16 cellular contexts compared by ENCODE assay signal in genomic region chr16:88813396-88814143, GRCh38. TPM values are rescaled to one million over a fixed set of nuclear protein-coding genes. Genes with fewer than 3 reads are reported as not detected.
DNase-seq lines count a peak whose midpoint lies in the region; ATAC-seq, FAIRE-seq and TF ChIP-seq lines count a peak whose summit lies in the region.
"Had no signal": no experiment of that assay in that cellular context is flagged by ENCODE, and none has a peak within 500 bp of the region (broad histone marks: within the 10 kb centered on the region; RNA-seq: fewer than 3 reads in every experiment).

No MANE protein-coding gene starts in this region.

- no peak for ATAC-seq in GM21390 (IDR thresholded peaks at IDR 0.05; ENCODE audit: unreplicated experiment)
- ATAC-seq: natural killer cell, T-helper 17 cell had no signal

- CTCF ChIA-PET in activated CD4-positive, alpha-beta T cell treated with anti-CD3 and anti-CD28 coated beads, Interleukin-2, amount 10 ng/mL, durations not matched to agents 7 days and 5 days (lab: Charles Lee): interaction anchor here (0.8 to 2.6 kb wide), 5 partner anchors 38 to 403 kb away, joined by 3 to 11 read pairs (median 4); no protein-coding TSS in a partner anchor

- no peak for FAIRE-seq in small intestine (lab: Jason Lieb, UNC)
- FAIRE-seq: H54 had no signal

- peak overlapping the region; percentile 31 for H3K4me3 Mint-ChIP-seq in activated CD4-positive, alpha-beta T cell treated with anti-CD3 and anti-CD28 coated beads, Interleukin-2, amount 10 ng/mL, durations not matched to agents 7 days and 5 days
- peak overlapping the region; percentile 22 to 62 (median 49) for H3K4me3 Mint-ChIP-seq in brain

- H3K27me3 Mint-ChIP-seq in activated CD4-positive, alpha-beta T cell treated with anti-CD3 and anti-CD28 coated beads, Interleukin-2, amount 10 ng/mL, durations not matched to agents 7 days and 5 days: no peaks in the 10 kb centered on the region
- no peaks in the 10 kb centered on the region for H3K27me3 Mint-ChIP-seq in brain
- H3K27me3 Mint-ChIP-seq: T-helper 17 cell had no signal

- H3K27ac ChIP-seq in small intestine (ENCODE audit: low read depth in 1 of 2, low read length in 1 of 2): no peak overlapping the region

- no peaks in the 10 kb centered on the region for H3K9me3 Mint-ChIP-seq in activated CD4-positive, alpha-beta T cell treated with anti-CD3 and anti-CD28 coated beads, Interleukin-2, amount 10 ng/mL, durations not matched to agents 7 days and 5 days
- peaks cover 0 to 2% (median 0%) of the 10 kb centered on the region in 5 experiments for H3K9me3 Mint-ChIP-seq in brain
- H3K9me3 Mint-ChIP-seq: natural killer cell had no signal

- peaks cover 10% of the 10 kb centered on the region for H3K36me3 Mint-ChIP-seq in activated CD4-positive, alpha-beta T cell treated with anti-CD3 and anti-CD28 coated beads, Interleukin-2, amount 10 ng/mL, durations not matched to agents 7 days and 5 days (ENCODE audit: low read depth)
- H3K36me3 Mint-ChIP-seq in brain: no peaks in the 10 kb centered on the region
- H3K36me3 Mint-ChIP-seq: natural killer cell had no signal

- TF ChIP-seq CTCF in brain (conservative IDR thresholded peaks at IDR 0.05): no peak
- no peak for TF ChIP-seq CTCF in GM10266 (IDR thresholded peaks at IDR 0.05; ENCODE audit: control insufficient read depth, insufficient read depth, low read depth, missing control alignments)

- peaks cover 14% of the 10 kb centered on the region for H3K4me1 Mint-ChIP-seq in activated CD4-positive, alpha-beta T cell treated with anti-CD3 and anti-CD28 coated beads, Interleukin-2, amount 10 ng/mL, durations not matched to agents 7 days and 5 days
- peaks cover 21% of the 10 kb centered on the region for H3K4me1 Mint-ChIP-seq in brain

- peaks cover 0 to 9% of the 10 kb centered on the region in 2 donors for H3K4me1 ChIP-seq in small intestine (ENCODE audit: control insufficient read depth in 2 of 2, insufficient read depth in 1 of 2, low read depth in 1 of 2, low read length in 1 of 2)

- no peak overlapping the region for H3K4me3 ChIP-seq in small intestine (ENCODE audit: low read depth in 1 of 2, low read length in 2 of 2)

- 19 to 49% (median 45%) methylated on average over 17 to 20 of the region's 20 CpGs for WGBS in small intestine, 3 donors

- no peak for DNase-seq in activated CD4-positive, alpha-beta T cell treated with anti-CD3 and anti-CD28 coated beads, Interleukin-2, amount 10 ng/mL, durations not matched to agents 7 days and 5 days
- no peak for DNase-seq in activated CD4-positive, alpha-beta T cell treated with anti-CD3 and anti-CD28 coated beads, Interleukin-2, amount 50 U/mL, for 1 hour
- DNase-seq in NCI-H69 (lab: John Stamatoyannopoulos, UW) (peak; percentile 55), small intestine (peak; percentile 36), GM10266 (ENCODE audit: extremely low spot score) (no peak), C1 segment of cervical spinal cord (lab: John Stamatoyannopoulos, UW) (no peak)
- DNase-seq: activated CD4-positive, alpha-beta T cell treated with anti-CD3 and anti-CD28 coated beads for 4 hours; activated gamma-delta T cell treated with Interleukin-2 at 50 U/mL for 16 hours; DMS53; effector CD4-positive, alpha-beta T cell; natural killer cell; retina; T-helper 17 cell had no signal

- POLR2A ChIA-PET in activated CD4-positive, alpha-beta T cell treated with anti-CD3 and anti-CD28 coated beads, Interleukin-2, amount 10 ng/mL, durations not matched to agents 7 days and 5 days (lab: Charles Lee): no interaction called here

- no peaks in the 10 kb centered on the region for H3K36me3 ChIP-seq in small intestine (ENCODE audit: control insufficient read depth in 2 of 2, insufficient read depth in 2 of 2, low read length in 2 of 2)

- H3K27me3 ChIP-seq in small intestine (ENCODE audit: control insufficient read depth in 2 of 2, insufficient read depth in 2 of 2, low read length in 2 of 2): no peaks in the 10 kb centered on the region

- no peaks in the 10 kb centered on the region for H3K9me3 ChIP-seq in small intestine (ENCODE audit: control insufficient read depth, low read depth)

- H3K27ac Mint-ChIP-seq in activated CD4-positive, alpha-beta T cell treated with anti-CD3 and anti-CD28 coated beads, Interleukin-2, amount 10 ng/mL, durations not matched to agents 7 days and 5 days: peak overlapping the region; percentile 13
- H3K27ac Mint-ChIP-seq in brain: peak overlapping the region in 1 of 5 experiments; percentile 48
- H3K27ac Mint-ChIP-seq: T-helper 17 cell had no signal

RNA-seq across cellular contexts. Expression of gene APRT, which starts 1.8 kb away (rescaled TPM):
- 100 to 1,000 TPM in 1 of 2 experiments, 10 to 100 TPM in 1; 86.2 to 112 TPM for total RNA-seq in activated CD4-positive, alpha-beta T cell treated with anti-CD3 and anti-CD28 coated beads, Interleukin-2, amount 10 ng/mL, durations not matched to agents 7 days and 5 days
- 141 TPM for polyA plus RNA-seq in brain (ENCODE audit: insufficient read depth, low read depth, low replicate concordance)
- 100 to 1,000 TPM; 197 to 255 (median 247) TPM for polyA plus RNA-seq in small intestine

RNA-seq across cellular contexts. Expression of gene CDT1, which starts 10.0 kb away (rescaled TPM):
- 100 to 1,000 TPM; 113 to 119 TPM for total RNA-seq in activated CD4-positive, alpha-beta T cell treated with anti-CD3 and anti-CD28 coated beads, Interleukin-2, amount 10 ng/mL, durations not matched to agents 7 days and 5 days
- polyA plus RNA-seq in brain (ENCODE audit: insufficient read depth, low read depth, low replicate concordance) (77.9 TPM), small intestine (10 to 100 TPM in 1 of 3 donors, 1 to 10 TPM in 2; 1.1 to 16.7 (median 2.2) TPM)

RNA-seq across cellular contexts. Expression of gene PIEZO1, which starts 28.6 kb away (rescaled TPM):
- 100 to 1,000 TPM; 239 to 303 TPM for total RNA-seq in activated CD4-positive, alpha-beta T cell treated with anti-CD3 and anti-CD28 coated beads, Interleukin-2, amount 10 ng/mL, durations not matched to agents 7 days and 5 days
- 12.9 TPM for polyA plus RNA-seq in brain (ENCODE audit: insufficient read depth, low read depth, low replicate concordance)
- 10 to 100 TPM; 22.8 to 95.0 (median 27.8) TPM for polyA plus RNA-seq in small intestine

RNA-seq across cellular contexts. Expression of gene GALNS, which starts 43.2 kb away (rescaled TPM):
- total RNA-seq in activated CD4-positive, alpha-beta T cell treated with anti-CD3 and anti-CD28 coated beads, Interleukin-2, amount 10 ng/mL, durations not matched to agents 7 days and 5 days: 10 to 100 TPM; 29.4 to 35.7 TPM
- polyA plus RNA-seq in brain (ENCODE audit: insufficient read depth, low read depth, low replicate concordance): 32.3 TPM
- polyA plus RNA-seq in small intestine: 10 to 100 TPM; 28.3 to 35.4 (median 32.4) TPM

RNA-seq across cellular contexts. Expression of gene TRAPPC2L, which starts 43.4 kb away (rescaled TPM):
- total RNA-seq in activated CD4-positive, alpha-beta T cell treated with anti-CD3 and anti-CD28 coated beads, Interleukin-2, amount 10 ng/mL, durations not matched to agents 7 days and 5 days: 10 to 100 TPM; 47.7 to 55.7 TPM
- polyA plus RNA-seq in brain (ENCODE audit: insufficient read depth, low read depth, low replicate concordance) (125 TPM), small intestine (10 to 100 TPM; 46.6 to 84.8 (median 60.6) TPM)

Comparison
In these comparisons a context has a peak if more than half of its experiments do, and no peak if none do; other contexts are left out.
1. DNase-seq: peak in NCI-H69 (single experiment) and small intestine (single experiment); none in activated CD4-positive, alpha-beta T cell treated with anti-CD3 and anti-CD28 coated beads, Interleukin-2, amount 10 ng/mL, durations not matched to agents 7 days and 5 days (single experiment), activated CD4-positive, alpha-beta T cell treated with anti-CD3 and anti-CD28 coated beads, Interleukin-2, amount 50 U/mL, for 1 hour (single experiment), GM10266 (single experiment) and C1 segment of cervical spinal cord (0 of 14).